8 cellular contexts compared by ENCODE assay signal in genomic region chr3:175009294-175009693, GRCh38.
"Had no signal": no experiment of that assay in that cellular context is flagged by ENCODE, and none has a peak within 500 bp of the region (broad histone marks: within the 10 kb centered on the region; RNA-seq: fewer than 3 reads in every experiment).

No MANE protein-coding gene starts in this region.

- H3K4me2 ChIP-seq: GM23338, KMS-11 had no signal

- FAIRE-seq: H54, HTR-8/SVneo had no signal

- DNase-seq: H9, HCEC 1CT, Karpas-422, KBM-7 had no signal

- H3K4me3 ChIP-seq: GM23338 had no signal

- H3K27ac ChIP-seq: KMS-11 had no signal

- ATAC-seq: GM23338 had no signal

- H3K9ac ChIP-seq: KMS-11 had no signal

- H2AFZ ChIP-seq: GM23338 had no signal
